Comparison of ENCODE assay signal across 8 cellular contexts in the genomic region with DNA sequence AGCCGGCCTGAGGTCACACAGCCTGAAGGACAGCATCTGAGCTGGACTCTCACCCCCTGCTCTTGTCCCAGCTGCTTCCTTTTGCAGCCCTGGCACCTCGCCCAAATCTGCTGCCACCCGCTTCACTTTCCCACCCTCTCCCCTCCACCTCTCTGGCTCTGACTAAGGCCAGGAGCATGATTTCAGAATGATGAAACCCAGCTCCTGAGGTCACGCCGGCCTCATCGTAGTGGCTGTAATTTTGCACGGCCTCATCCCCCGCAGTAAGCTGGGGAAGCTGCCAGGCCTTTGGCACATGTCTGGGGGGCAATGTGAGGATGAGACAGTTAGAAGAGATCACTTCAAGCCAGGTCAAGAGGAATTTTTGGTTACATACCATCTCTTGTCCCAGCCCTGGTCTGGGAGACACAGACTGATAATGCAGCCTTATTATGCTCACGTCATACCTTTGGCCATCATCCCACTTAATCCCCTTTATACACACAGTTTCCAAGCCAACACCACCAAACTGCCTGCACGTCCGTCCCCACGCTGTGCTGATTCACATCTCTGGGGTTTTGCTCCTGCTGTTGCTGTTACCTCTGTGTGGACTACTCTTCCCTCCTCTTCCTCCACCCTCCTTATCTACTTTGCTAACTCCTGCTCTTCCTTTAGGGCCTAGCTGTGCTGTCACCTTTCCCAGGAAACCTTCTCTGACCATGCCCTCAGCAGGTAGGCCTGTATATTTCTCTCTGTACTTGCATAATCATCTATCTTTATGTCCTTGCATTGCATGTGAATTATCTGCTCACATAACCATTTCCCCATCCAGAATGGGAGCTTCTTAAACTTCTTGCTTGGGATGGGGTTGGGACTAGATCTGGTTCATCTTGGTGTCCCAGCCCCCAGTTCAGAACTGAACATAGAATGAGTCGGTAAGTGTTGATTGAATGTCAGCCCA. TPM values are rescaled to one million over a fixed set of nuclear protein-coding genes. Genes with fewer than 3 reads are reported as not detected.
DNase-seq lines count a peak whose midpoint lies in the region; ATAC-seq and TF ChIP-seq lines count a peak whose summit lies in the region.

No MANE protein-coding gene starts in this region.

- POLR2A ChIA-PET in HEK293 (lab: Yijun Ruan, JAX) = interaction anchor here (0.7 to 1.0 kb wide), 2 partner anchors 81 to 180 kb away, joined by 3 read pairs; a partner anchor contains a TSS

- CTCF ChIA-PET in HEK293 (lab: Yijun Ruan, JAX) = interaction anchor here (1.1 to 2.0 kb wide), 2 partner anchors 29 to 257 kb away, joined by 3 to 10 read pairs; no protein-coding TSS in a partner anchor

- WGBS in spleen, 5 donors = 58 to 75% (median 64%) methylated on average over 13 of the region's 13 CpGs

- TF ChIP-seq CTCF in HEK293 (tag by site-specific recombination; IDR thresholded peaks at IDR 0.05) (no peak), spleen (IDR thresholded peaks at IDR 0.05 in 8 of 11, conservative IDR thresholded peaks at IDR 0.05 in 3 of 11) (no peak)

- H3K4me1 ChIP-seq in HEK293 (ENCODE audit: control insufficient read depth, insufficient read depth, low read length) (no peaks in the 10 kb centered on the region), spleen (peaks cover 0 to 19% (median 7%) of the 10 kb centered on the region in 6 donors)

- H3K27me3 ChIP-seq in spleen (replicated peaks in 1 of 7) = no peaks in the 10 kb centered on the region

- TF ChIP-seq POLR2A in spleen (IDR thresholded peaks at IDR 0.05) = no peak

- intact Hi-C loops in left cardiac atrium (cut with DNase I) = no loop called here
- intact Hi-C loops in spleen (cut with DNase I; ENCODE audit: low total_unique reads) = no loop called here

- ATAC-seq in left cardiac atrium (peak; percentile 67 to 91), GM18498 (IDR thresholded peaks at IDR 0.05; ENCODE audit: unreplicated experiment) (no peak), GM21717 (IDR thresholded peaks at IDR 0.05; ENCODE audit: unreplicated experiment) (no peak)

- no peaks in the 10 kb centered on the region for H3K36me3 ChIP-seq in HEK293 (ENCODE audit: control insufficient read depth in 2 of 2, insufficient read depth in 1 of 2, low read length in 2 of 2)
- no peaks in the 10 kb centered on the region for H3K36me3 ChIP-seq in spleen

- no peak overlapping the region for H3K4me3 ChIP-seq in HEK293 (ENCODE audit: low read depth, low read length)
- no peak overlapping the region for H3K4me3 ChIP-seq in spleen

- DNase-seq in T1000 (lab: John Stamatoyannopoulos, UW) (peak; percentile 93), left cardiac atrium (peak; percentile 88), spleen (peak; percentile 46), NCI-H1436 (lab: John Stamatoyannopoulos, UW) (no peak)
- DNase-seq in activated naive CD4-positive, alpha-beta T cell (lab: John Stamatoyannopoulos, UW) = no peak

- no peaks in the 10 kb centered on the region for H3K9me3 ChIP-seq in HEK293 (ENCODE audit: control insufficient read depth, insufficient read depth, low read depth, low read length)
- no peaks in the 10 kb centered on the region for H3K9me3 ChIP-seq in spleen

- H3K27ac ChIP-seq in HEK293 (ENCODE audit: extremely low read depth, low read depth, low read length) = no peak overlapping the region
- H3K27ac ChIP-seq in spleen = peak overlapping the region in 7 of 8 donors; percentile 11 to 71 (median 55)

TF ChIP-seq in HEK293, 187 proteins besides CTCF, POLR2A, EP300 and RAD21 (continues in another document):
- TF ChIP-seq, protein P1, sequence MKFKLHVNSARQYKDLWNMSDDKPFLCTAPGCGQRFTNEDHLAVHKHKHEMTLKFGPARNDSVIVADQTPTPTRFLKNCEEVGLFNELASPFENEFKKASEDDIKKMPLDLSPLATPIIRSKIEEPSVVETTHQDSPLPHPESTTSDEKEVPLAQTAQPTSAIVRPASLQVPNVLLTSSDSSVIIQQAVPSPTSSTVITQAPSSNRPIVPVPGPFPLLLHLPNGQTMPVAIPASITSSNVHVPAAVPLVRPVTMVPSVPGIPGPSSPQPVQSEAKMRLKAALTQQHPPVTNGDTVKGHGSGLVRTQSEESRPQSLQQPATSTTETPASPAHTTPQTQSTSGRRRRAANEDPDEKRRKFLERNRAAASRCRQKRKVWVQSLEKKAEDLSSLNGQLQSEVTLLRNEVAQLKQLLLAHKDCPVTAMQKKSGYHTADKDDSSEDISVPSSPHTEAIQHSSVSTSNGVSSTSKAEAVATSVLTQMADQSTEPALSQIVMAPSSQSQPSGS (tag by site-specific recombination; IDR thresholded peaks at IDR 0.05; ENCODE audit: low read depth) = 0 out of 2 replicates have a peak, but pooled peaks have one; percentile 3
- TF ChIP-seq ZNF10 (tag by site-specific recombination; IDR thresholded peaks at IDR 0.05) (no peak), REPIN1 (tag by site-specific recombination; IDR thresholded peaks at IDR 0.05; ENCODE audit: low read depth) (no peak), ZNF266 (tag by site-specific recombination; IDR thresholded peaks at IDR 0.05; ENCODE audit: low read depth) (no peak), ZNF629 (tag by site-specific recombination; IDR thresholded peaks at IDR 0.05) (peak; percentile 50; the same call in 1 of the 2 replicates), ZSCAN16 (tag by site-specific recombination; IDR thresholded peaks at IDR 0.05) (no peak), ZBTB8A (tag by site-specific recombination; IDR thresholded peaks at IDR 0.05) (no peak), ZBTB21 (tag by site-specific recombination; IDR thresholded peaks at IDR 0.05) (peak; percentile 88), ZBTB17 (tag by site-specific recombination; IDR thresholded peaks at IDR 0.05) (no peak), ZNF404 (tag by site-specific recombination; IDR thresholded peaks at IDR 0.05) (no peak), ZNF416 (tag by site-specific recombination; IDR thresholded peaks at IDR 0.05) (no peak), ZNF830 (tag by site-specific recombination; IDR thresholded peaks at IDR 0.05; ENCODE audit: low read depth) (no peak), KLF16 (tag by site-specific recombination; IDR thresholded peaks at IDR 0.05) (peak; percentile 32; the same call in 1 of the 2 replicates)
- TF ChIP-seq, protein P2, sequence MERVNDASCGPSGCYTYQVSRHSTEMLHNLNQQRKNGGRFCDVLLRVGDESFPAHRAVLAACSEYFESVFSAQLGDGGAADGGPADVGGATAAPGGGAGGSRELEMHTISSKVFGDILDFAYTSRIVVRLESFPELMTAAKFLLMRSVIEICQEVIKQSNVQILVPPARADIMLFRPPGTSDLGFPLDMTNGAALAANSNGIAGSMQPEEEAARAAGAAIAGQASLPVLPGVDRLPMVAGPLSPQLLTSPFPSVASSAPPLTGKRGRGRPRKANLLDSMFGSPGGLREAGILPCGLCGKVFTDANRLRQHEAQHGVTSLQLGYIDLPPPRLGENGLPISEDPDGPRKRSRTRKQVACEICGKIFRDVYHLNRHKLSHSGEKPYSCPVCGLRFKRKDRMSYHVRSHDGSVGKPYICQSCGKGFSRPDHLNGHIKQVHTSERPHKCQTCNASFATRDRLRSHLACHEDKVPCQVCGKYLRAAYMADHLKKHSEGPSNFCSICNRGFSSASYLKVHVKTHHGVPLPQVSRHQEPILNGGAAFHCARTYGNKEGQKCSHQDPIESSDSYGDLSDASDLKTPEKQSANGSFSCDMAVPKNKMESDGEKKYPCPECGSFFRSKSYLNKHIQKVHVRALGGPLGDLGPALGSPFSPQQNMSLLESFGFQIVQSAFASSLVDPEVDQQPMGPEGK (tag by site-specific recombination; IDR thresholded peaks at IDR 0.05) = peak; percentile 48; the same call in 1 of the 2 replicates
- TF ChIP-seq, protein P3, sequence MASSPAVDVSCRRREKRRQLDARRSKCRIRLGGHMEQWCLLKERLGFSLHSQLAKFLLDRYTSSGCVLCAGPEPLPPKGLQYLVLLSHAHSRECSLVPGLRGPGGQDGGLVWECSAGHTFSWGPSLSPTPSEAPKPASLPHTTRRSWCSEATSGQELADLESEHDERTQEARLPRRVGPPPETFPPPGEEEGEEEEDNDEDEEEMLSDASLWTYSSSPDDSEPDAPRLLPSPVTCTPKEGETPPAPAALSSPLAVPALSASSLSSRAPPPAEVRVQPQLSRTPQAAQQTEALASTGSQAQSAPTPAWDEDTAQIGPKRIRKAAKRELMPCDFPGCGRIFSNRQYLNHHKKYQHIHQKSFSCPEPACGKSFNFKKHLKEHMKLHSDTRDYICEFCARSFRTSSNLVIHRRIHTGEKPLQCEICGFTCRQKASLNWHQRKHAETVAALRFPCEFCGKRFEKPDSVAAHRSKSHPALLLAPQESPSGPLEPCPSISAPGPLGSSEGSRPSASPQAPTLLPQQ (tag by site-specific recombination; IDR thresholded peaks at IDR 0.05) = peak; percentile 48; the same call in 1 of the 2 replicates
- TF ChIP-seq, protein P4, sequence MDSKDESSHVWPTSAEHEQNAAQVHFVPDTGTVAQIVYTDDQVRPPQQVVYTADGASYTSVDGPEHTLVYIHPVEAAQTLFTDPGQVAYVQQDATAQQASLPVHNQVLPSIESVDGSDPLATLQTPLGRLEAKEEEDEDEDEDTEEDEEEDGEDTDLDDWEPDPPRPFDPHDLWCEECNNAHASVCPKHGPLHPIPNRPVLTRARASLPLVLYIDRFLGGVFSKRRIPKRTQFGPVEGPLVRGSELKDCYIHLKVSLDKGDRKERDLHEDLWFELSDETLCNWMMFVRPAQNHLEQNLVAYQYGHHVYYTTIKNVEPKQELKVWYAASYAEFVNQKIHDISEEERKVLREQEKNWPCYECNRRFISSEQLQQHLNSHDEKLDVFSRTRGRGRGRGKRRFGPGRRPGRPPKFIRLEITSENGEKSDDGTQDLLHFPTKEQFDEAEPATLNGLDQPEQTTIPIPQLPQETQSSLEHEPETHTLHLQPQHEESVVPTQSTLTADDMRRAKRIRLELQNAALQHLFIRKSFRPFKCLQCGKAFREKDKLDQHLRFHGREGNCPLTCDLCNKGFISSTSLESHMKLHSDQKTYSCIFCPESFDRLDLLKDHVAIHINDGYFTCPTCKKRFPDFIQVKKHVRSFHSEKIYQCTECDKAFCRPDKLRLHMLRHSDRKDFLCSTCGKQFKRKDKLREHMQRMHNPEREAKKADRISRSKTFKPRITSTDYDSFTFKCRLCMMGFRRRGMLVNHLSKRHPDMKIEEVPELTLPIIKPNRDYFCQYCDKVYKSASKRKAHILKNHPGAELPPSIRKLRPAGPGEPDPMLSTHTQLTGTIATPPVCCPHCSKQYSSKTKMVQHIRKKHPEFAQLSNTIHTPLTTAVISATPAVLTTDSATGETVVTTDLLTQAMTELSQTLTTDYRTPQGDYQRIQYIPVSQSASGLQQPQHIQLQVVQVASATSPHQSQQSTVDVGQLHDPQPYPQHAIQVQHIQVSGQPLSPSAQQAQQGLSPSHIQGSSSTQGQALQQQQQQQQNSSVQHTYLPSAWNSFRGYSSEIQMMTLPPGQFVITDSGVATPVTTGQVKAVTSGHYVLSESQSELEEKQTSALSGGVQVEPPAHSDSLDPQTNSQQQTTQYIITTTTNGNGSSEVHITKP (tag by site-specific recombination; IDR thresholded peaks at IDR 0.05) = peak; percentile 68

RNA-seq across cellular contexts. Expression of a gene that starts 58.0 kb away (rescaled TPM):
- total RNA-seq in left cardiac atrium (10 to 100 TPM in 1 of 2 donors, 1 to 10 TPM in 1; 6.1 to 25.4 TPM), spleen (1 to 10 TPM in 3 of 7 donors, not detected in 4; 1.5 to 2.2 (median 1.7) TPM)
- polyA plus RNA-seq in spleen = under 1 TPM in 2 of 3 donors, not detected in 1; 0.24 to 0.91 TPM

Comparison
In these comparisons a context has a peak if more than half of its experiments do, and no peak if none do; other contexts are left out.
1. DNase-seq: peak in T1000 (single experiment), left cardiac atrium (single experiment) and spleen (single experiment); none in activated naive CD4-positive, alpha-beta T cell (0 of 4) and NCI-H1436 (single experiment).
2. ATAC-seq: peak in left cardiac atrium (2 of 2); none in GM18498 (single experiment) and GM21717 (single experiment).